17 cellular contexts compared by ENCODE assay signal in the genomic region with DNA sequence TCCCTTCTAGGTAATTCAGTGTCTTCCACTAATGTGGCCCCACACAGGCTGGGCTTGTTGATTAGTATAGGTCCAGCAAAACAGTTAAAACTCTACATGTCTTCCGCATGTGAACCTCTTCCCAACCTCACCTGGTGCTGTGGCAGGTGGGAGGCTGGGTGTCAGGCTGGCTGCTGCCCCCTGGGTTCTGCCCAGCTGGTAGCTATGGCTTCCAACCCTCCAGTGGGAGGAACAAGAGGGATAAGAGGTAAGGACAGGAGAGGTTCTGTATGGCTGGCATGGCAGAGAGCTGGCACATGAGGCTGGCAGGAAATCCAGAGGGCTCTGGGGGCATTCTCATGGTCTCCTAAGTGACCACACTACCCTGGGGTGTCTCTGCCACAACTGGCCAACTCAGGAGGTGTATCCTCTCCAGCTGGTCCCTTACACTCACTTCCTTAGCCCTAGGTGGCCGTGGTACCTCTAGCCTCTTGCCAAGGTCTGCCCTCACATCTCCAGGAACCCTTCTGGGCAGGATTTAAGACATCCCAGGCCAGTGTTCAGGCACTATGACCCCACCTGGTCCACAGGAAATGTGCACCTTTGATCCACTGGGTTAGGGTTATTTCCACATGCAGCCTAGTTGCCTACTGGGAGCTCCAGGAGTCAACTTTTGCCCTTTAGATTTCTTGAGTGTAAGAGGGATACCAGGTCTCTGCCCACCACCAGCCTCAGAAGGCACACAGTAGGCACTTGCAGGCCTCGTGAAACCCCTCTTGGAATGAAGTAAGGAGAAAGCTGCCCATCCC. TPM values are rescaled to one million over a fixed set of nuclear protein-coding genes. Genes with fewer than 3 reads are reported as not detected.
DNase-seq lines count a peak whose midpoint lies in the region; ATAC-seq and TF ChIP-seq lines count a peak whose summit lies in the region.
"Had no signal": no experiment of that assay in that cellular context is flagged by ENCODE, and none has a peak within 500 bp of the region (broad histone marks: within the 10 kb centered on the region; RNA-seq: fewer than 3 reads in every experiment).

No MANE protein-coding gene starts in this region.

- H3K4me1 ChIP-seq in right atrium auricular region (no peaks in the 10 kb centered on the region), osteoblast (ENCODE audit: insufficient read depth, low read length) (peaks cover 15% of the 10 kb centered on the region), MM.1S (ENCODE audit: low read length) (no peaks in the 10 kb centered on the region)
- H3K4me1 ChIP-seq: BE2C had no signal

- no peaks in the 10 kb centered on the region for H3F3A ChIP-seq in MM.1S (ENCODE audit: insufficient read depth, low read length)

- intact Hi-C loops in Right ventricle myocardium superior (cut with DNase I), result no loop called here

- no peaks in the 10 kb centered on the region for H4K20me1 ChIP-seq in osteoblast (ENCODE audit: insufficient read depth, low read length)
- H4K20me1 ChIP-seq in MM.1S (ENCODE audit: insufficient read depth, low read length), result no peaks in the 10 kb centered on the region

- ATAC-seq in Right ventricle myocardium superior (ENCODE audit: poor library complexity), result no peak
- ATAC-seq: GM12878 had no signal

- H3K9me2 ChIP-seq in MM.1S (replicated peaks; ENCODE audit: insufficient read depth, low read length), result no peaks in the 10 kb centered on the region

- H3K36me3 ChIP-seq in right atrium auricular region (no peaks in the 10 kb centered on the region), osteoblast (ENCODE audit: insufficient read depth, low read length) (peaks cover 74% of the 10 kb centered on the region), MM.1S (replicated peaks; ENCODE audit: insufficient read depth, low read length) (no peaks in the 10 kb centered on the region)
- H3K36me3 ChIP-seq: BE2C had no signal

- H3K9me3 ChIP-seq in right atrium auricular region (peaks cover 0 to 26% of the 10 kb centered on the region in 2 donors), osteoblast (ENCODE audit: low read depth, low read length) (peaks cover 2% of the 10 kb centered on the region), MM.1S (replicated peaks; ENCODE audit: insufficient read depth, low read length) (no peaks in the 10 kb centered on the region)
- H3K9me3 ChIP-seq: BE2C had no signal

- H2AFZ ChIP-seq in osteoblast (ENCODE audit: low read length) (no peak overlapping the region), MM.1S (ENCODE audit: low read length) (no peak overlapping the region)

- H3K4me3 ChIP-seq in right atrium auricular region (no peak overlapping the region), osteoblast (ENCODE audit: insufficient read depth, low read length) (no peak overlapping the region), MM.1S (ENCODE audit: low read length) (no peak overlapping the region)
- H3K4me3 ChIP-seq: GM12878 had no signal

- no peak for TF ChIP-seq CTCF in right atrium auricular region (IDR thresholded peaks at IDR 0.05)
- TF ChIP-seq CTCF in osteoblast (IDR thresholded peaks at IDR 0.05; ENCODE audit: extremely low read depth, low read depth, low read length), result no peak
- no peak for TF ChIP-seq CTCF in MM.1S (IDR thresholded peaks at IDR 0.05; ENCODE audit: low read length)

- H3K79me2 ChIP-seq in osteoblast (ENCODE audit: insufficient read depth, low read length) (peaks cover 62% of the 10 kb centered on the region), MM.1S (ENCODE audit: low read length) (no peaks in the 10 kb centered on the region)

- H3K4me2 ChIP-seq in osteoblast (ENCODE audit: insufficient read depth, low read length) (no peak overlapping the region), MM.1S (ENCODE audit: low read depth, low read length) (no peak overlapping the region)

- TF ChIP-seq POLR2A in erythroblast (IDR thresholded peaks at IDR 0.05; ENCODE audit: low read length), result peak; percentile 18

- H3K27me3 ChIP-seq in right atrium auricular region (no peaks in the 10 kb centered on the region), osteoblast (ENCODE audit: insufficient read depth, low read length) (no peaks in the 10 kb centered on the region), MM.1S (replicated peaks; ENCODE audit: insufficient read depth, low read length) (no peaks in the 10 kb centered on the region)
- H3K27me3 ChIP-seq: BE2C had no signal

- no peak overlapping the region for H3K27ac ChIP-seq in right atrium auricular region
- H3K27ac ChIP-seq in osteoblast (ENCODE audit: low read depth, low read length), result peak overlapping the region; percentile 31
- H3K27ac ChIP-seq in MM.1S (ENCODE audit: low read length), result no peak overlapping the region

- no peak overlapping the region for H3K9ac ChIP-seq in MM.1S (ENCODE audit: low read length)

- peak; percentile 46 for DNase-seq in right atrium auricular region (ENCODE audit: low spot score)
- DNase-seq in Right ventricle myocardium superior, result no peak
- DNase-seq in erythroblast (lab: John Stamatoyannopoulos, UW), result no peak
- DNase-seq in osteoblast (ENCODE audit: insufficient read length, low spot score, missing footprints), result peak; percentile 30
- no peak for DNase-seq in NCI-H1105 (lab: John Stamatoyannopoulos, UW)
- no peak for DNase-seq in RKO (ENCODE audit: low spot score)
- DNase-seq in MM.1S, result no peak
- DNase-seq: BE2C; CD4-positive, alpha-beta memory T cell; DMS79; HCEC 1CT; MV-4-11; NCI-H1436 treated with DMSO at 0.1 percent for 48 hours; NCI-H2081 treated with DMSO at 0.1 percent for 48 hours; NCI-H226; NCI-H526 treated with DMSO at 0.1 percent for 48 hours had no signal

RNA-seq across cellular contexts. Expression of gene AHRR, which starts 41.7 kb away (rescaled TPM):
- total RNA-seq in right atrium auricular region (under 1 TPM; 0.12 to 0.30 TPM), Right ventricle myocardium superior (1.8 TPM), osteoblast (52.2 and 54.6 TPM in 2 replicates)

Comparison
In these comparisons a context has a peak if more than half of its experiments do, and no peak if none do; other contexts are left out.
1. DNase-seq: peak in right atrium auricular region (single experiment) and osteoblast (single experiment); none in Right ventricle myocardium superior (single experiment), erythroblast (0 of 2), NCI-H1105 (single experiment), RKO (single experiment) and MM.1S (single experiment).
2. RNA of gene AHRR, which starts 41.7 kb away (total RNA-seq): 52.2 to 54.6 TPM in osteoblast; 1.8 TPM in Right ventricle myocardium superior (single experiment) and 0.12 to 0.30 TPM in right atrium auricular region; every median in the first group is over 10 times any median in the second.